ENCODE assay signal across 10 cellular contexts in the genomic region with DNA sequence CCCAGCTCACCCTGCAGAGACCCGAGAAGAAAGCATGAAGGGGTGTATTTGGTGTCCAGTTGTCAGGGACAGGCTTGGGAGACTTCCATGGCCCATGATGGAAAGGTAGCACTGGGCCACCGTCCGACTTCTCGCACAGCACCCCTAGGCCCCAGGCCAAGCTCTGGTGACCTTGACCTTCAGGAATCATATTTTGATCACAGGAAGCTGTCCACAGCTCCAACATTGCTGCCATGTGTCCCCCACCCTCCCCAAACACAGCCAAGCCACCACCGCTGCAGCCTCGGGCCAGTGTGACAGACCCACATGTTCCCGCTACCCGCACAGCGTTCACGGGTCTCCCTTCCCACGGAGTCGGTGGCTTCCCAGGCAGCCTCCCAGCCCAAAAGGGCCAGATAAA. TPM values are rescaled to one million over a fixed set of nuclear protein-coding genes. Genes with fewer than 3 reads are reported as not detected.
A peak's percentile ranks its signal among the peaks of the same experiment; 100 is the strongest.
DNase-seq lines count a peak whose midpoint lies in the region; TF ChIP-seq lines count a peak whose summit lies in the region.
"Had no signal": no experiment of that assay in that cellular context is flagged by ENCODE, and none has a peak within 500 bp of the region (broad histone marks: within the 10 kb centered on the region; RNA-seq: fewer than 3 reads in every experiment).

No MANE protein-coding gene starts in this region.

- H3K27me3 ChIP-seq in mucosa of stomach (ENCODE audit: control insufficient read depth, insufficient read depth, low read length) = peaks cover 2% of the 10 kb centered on the region
- no peaks in the 10 kb centered on the region for H3K27me3 ChIP-seq in tibial artery

- peaks cover 6% of the 10 kb centered on the region for H3K4me1 ChIP-seq in mucosa of stomach (ENCODE audit: control insufficient read depth, insufficient read depth, low read length)
- H3K4me1 ChIP-seq in tibial artery = peaks cover 0 to 76% (median 64%) of the 10 kb centered on the region in 4 donors

- H3K4me3 ChIP-seq in coronary artery = peak overlapping the region; percentile 69
- H3K4me3 ChIP-seq in mucosa of stomach (ENCODE audit: low read length) = no peak overlapping the region
- H3K4me3 ChIP-seq in tibial artery = no peak overlapping the region

- H3K4me3 Mint-ChIP-seq in activated CD4-positive, alpha-beta T cell treated with anti-CD3 and anti-CD28 coated beads, Interleukin-2, amount 10 ng/mL, durations not matched to agents 24 days and 14 days = peak overlapping the region; percentile 96

- H3K27ac ChIP-seq in coronary artery (peak overlapping the region; percentile 89 to 98), tibial artery (peak overlapping the region; percentile 90 to 94)

- H3K4me1 Mint-ChIP-seq in activated CD4-positive, alpha-beta T cell treated with anti-CD3 and anti-CD28 coated beads, Interleukin-2, amount 10 ng/mL, durations not matched to agents 24 days and 14 days = peaks cover 38% of the 10 kb centered on the region

- DNase-seq in activated CD4-positive, alpha-beta T cell treated with anti-CD3 and anti-CD28 coated beads, Interleukin-2, amount 10 ng/mL, durations not matched to agents 24 days and 14 days = no peak
- no peak for DNase-seq in activated CD4-positive, alpha-beta T cell treated with anti-CD3 and anti-CD28 coated beads for 1 hour
- DNase-seq in coronary artery (ENCODE audit: low spot score) (no peak), tibial artery (no peak), AML-193 (lab: John Stamatoyannopoulos, UW) (no peak), NCI-H1105 (lab: John Stamatoyannopoulos, UW) (no peak)
- DNase-seq in stimulated activated CD4-positive, alpha-beta T cell treated with anti-CD3 and anti-CD28 coated beads, Interleukin-1b, Interleukin-23, amount 100 ng/mL, for 48 hours = no peak
- DNase-seq: NCI-H2171 treated with DMSO at 0.1 percent for 48 hours had no signal

- H3K36me3 ChIP-seq in mucosa of stomach (ENCODE audit: control insufficient read depth, insufficient read depth, low read length) = no peaks in the 10 kb centered on the region
- H3K36me3 ChIP-seq in tibial artery = no peaks in the 10 kb centered on the region

- intact Hi-C loops in activated CD4-positive, alpha-beta T cell treated with anti-CD3 and anti-CD28 coated beads, Interleukin-2, amount 10 ng/mL, durations not matched to agents 24 days and 14 days (cut with micrococcal nuclease) = loop anchor here (1.0 kb wide), 1 partner anchor 9 kb away; no protein-coding TSS in a partner anchor
- intact Hi-C loops in tibial artery (cut with DNase I; ENCODE audit: low total_unique reads) = no loop called here

- no peaks in the 10 kb centered on the region for H3K27me3 Mint-ChIP-seq in activated CD4-positive, alpha-beta T cell treated with anti-CD3 and anti-CD28 coated beads, Interleukin-2, amount 10 ng/mL, durations not matched to agents 24 days and 14 days

- no peaks in the 10 kb centered on the region for H3K9me3 Mint-ChIP-seq in activated CD4-positive, alpha-beta T cell treated with anti-CD3 and anti-CD28 coated beads, Interleukin-2, amount 10 ng/mL, durations not matched to agents 24 days and 14 days

- H3K9ac ChIP-seq in mucosa of stomach (ENCODE audit: low read length) = peak overlapping the region; percentile 13

- H3K9me3 ChIP-seq in mucosa of stomach (ENCODE audit: control insufficient read depth, low read length) (no peaks in the 10 kb centered on the region), tibial artery (no peaks in the 10 kb centered on the region)

- H3K36me3 Mint-ChIP-seq in activated CD4-positive, alpha-beta T cell treated with anti-CD3 and anti-CD28 coated beads, Interleukin-2, amount 10 ng/mL, durations not matched to agents 24 days and 14 days (ENCODE audit: low read depth) = peaks cover 38% of the 10 kb centered on the region

- peak overlapping the region; percentile 96 for H3K27ac Mint-ChIP-seq in activated CD4-positive, alpha-beta T cell treated with anti-CD3 and anti-CD28 coated beads, Interleukin-2, amount 10 ng/mL, durations not matched to agents 24 days and 14 days

- TF ChIP-seq CTCF in coronary artery (IDR thresholded peaks at IDR 0.05) (no peak), tibial artery (IDR thresholded peaks at IDR 0.05) (no peak)

RNA-seq across cellular contexts. Expression of a gene that starts 0.8 kb away (rescaled TPM):
- 194 TPM in 2 replicates for total RNA-seq in activated CD4-positive, alpha-beta T cell treated with anti-CD3 and anti-CD28 coated beads, Interleukin-2, amount 10 ng/mL, durations not matched to agents 24 days and 14 days

RNA-seq across cellular contexts. Expression of a gene that starts 10.3 kb away (rescaled TPM):
- total RNA-seq in activated CD4-positive, alpha-beta T cell treated with anti-CD3 and anti-CD28 coated beads, Interleukin-2, amount 10 ng/mL, durations not matched to agents 24 days and 14 days = 13.3 and 14.1 TPM in 2 replicates
- total RNA-seq: A172 had no signal

RNA-seq across cellular contexts. Expression of a gene that starts 24.6 kb away (rescaled TPM):
- 477 and 479 TPM in 2 replicates for total RNA-seq in activated CD4-positive, alpha-beta T cell treated with anti-CD3 and anti-CD28 coated beads, Interleukin-2, amount 10 ng/mL, durations not matched to agents 24 days and 14 days

RNA-seq across cellular contexts. Expression of a gene that starts 35.3 kb away (rescaled TPM):
- 3.2 and 3.7 TPM in 2 replicates for total RNA-seq in activated CD4-positive, alpha-beta T cell treated with anti-CD3 and anti-CD28 coated beads, Interleukin-2, amount 10 ng/mL, durations not matched to agents 24 days and 14 days
